1 cellular context compared by ENCODE assay signal in the genomic region with DNA sequence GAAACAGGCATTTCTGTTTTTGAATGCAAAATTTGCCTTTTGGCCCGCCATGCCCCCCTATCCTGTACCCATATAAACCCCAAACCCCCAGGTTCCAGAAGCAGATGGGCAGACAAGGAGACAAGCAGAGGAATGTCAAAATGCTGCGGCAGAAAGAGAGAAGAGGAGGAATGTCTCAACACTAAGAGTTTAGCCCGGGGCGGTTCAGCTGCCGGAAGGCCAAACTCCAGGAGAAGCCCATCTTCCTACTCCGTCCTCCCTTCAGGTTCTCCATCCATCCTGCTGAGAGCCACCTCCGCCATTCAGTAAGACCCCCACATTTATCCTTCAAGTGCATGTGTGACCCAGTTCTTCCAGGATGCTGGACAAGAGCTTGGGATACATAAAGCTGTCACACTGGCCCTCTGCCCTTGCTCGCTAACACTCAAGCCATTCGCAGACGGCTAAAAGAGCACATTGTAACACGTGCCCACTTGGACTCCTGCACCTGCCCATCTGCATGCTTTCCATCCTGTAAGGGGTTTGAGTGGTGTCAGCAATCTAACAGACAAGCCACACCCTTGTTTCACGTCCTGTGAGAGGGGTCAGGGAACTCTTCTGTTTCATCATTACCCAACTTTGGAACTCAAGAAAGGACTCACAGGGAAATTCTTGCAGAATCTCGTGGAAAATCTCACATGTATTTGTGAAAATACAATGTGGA.
TF ChIP-seq lines count a peak whose summit lies in the region.

No MANE protein-coding gene starts in this region.

TF ChIP-seq in HepG2, 621 proteins besides CTCF, POLR2A, EP300 and RAD21:
- TF ChIP-seq, protein P1, sequence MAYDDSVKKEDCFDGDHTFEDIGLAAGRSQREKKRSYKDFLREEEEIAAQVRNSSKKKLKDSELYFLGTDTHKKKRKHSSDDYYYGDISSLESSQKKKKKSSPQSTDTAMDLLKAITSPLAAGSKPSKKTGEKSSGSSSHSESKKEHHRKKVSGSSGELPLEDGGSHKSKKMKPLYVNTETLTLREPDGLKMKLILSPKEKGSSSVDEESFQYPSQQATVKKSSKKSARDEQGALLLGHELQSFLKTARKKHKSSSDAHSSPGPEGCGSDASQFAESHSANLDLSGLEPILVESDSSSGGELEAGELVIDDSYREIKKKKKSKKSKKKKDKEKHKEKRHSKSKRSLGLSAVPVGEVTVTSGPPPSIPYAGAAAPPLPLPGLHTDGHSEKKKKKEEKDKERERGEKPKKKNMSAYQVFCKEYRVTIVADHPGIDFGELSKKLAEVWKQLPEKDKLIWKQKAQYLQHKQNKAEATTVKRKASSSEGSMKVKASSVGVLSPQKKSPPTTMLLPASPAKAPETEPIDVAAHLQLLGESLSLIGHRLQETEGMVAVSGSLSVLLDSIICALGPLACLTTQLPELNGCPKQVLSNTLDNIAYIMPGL (CRISPR knock-in tag; IDR thresholded peaks at IDR 0.05; ENCODE audit: borderline replicate concordance in 1 of 2, low read depth in 1 of 2): no peak
- TF ChIP-seq GTF2F1 (IDR thresholded peaks at IDR 0.05; ENCODE audit: low read length) (no peak), BHLHE40 (IDR thresholded peaks at IDR 0.05; ENCODE audit: low read length) (peak; percentile 72), JUNB (CRISPR knock-in tag; IDR thresholded peaks at IDR 0.05; ENCODE audit: borderline replicate concordance) (0 out of 2 replicates have a peak, but pooled peaks have one; percentile 14), SALL1 (CRISPR knock-in tag; IDR thresholded peaks at IDR 0.05) (0 out of 2 replicates have a peak, but pooled peaks have one; percentile 34), MAFF (IDR thresholded peaks at IDR 0.05; ENCODE audit: low read depth, low read length) (no peak), ZBTB20 (CRISPR knock-in tag; IDR thresholded peaks at IDR 0.05; ENCODE audit: borderline replicate concordance, low read depth) (no peak), REPIN1 (CRISPR knock-in tag; IDR thresholded peaks at IDR 0.05; ENCODE audit: borderline replicate concordance, low read depth) (no peak)
- TF ChIP-seq, protein P2, sequence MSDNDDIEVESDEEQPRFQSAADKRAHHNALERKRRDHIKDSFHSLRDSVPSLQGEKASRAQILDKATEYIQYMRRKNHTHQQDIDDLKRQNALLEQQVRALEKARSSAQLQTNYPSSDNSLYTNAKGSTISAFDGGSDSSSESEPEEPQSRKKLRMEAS (IDR thresholded peaks at IDR 0.05): peak; percentile 46; the same call in 1 of the 2 replicates
- TF ChIP-seq, protein P3, sequence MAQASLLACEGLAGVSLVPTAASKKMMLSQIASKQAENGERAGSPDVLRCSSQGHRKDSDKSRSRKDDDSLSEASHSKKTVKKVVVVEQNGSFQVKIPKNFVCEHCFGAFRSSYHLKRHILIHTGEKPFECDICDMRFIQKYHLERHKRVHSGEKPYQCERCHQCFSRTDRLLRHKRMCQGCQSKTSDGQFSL (CRISPR knock-in tag; IDR thresholded peaks at IDR 0.05): no peak
- TF ChIP-seq, protein P4, sequence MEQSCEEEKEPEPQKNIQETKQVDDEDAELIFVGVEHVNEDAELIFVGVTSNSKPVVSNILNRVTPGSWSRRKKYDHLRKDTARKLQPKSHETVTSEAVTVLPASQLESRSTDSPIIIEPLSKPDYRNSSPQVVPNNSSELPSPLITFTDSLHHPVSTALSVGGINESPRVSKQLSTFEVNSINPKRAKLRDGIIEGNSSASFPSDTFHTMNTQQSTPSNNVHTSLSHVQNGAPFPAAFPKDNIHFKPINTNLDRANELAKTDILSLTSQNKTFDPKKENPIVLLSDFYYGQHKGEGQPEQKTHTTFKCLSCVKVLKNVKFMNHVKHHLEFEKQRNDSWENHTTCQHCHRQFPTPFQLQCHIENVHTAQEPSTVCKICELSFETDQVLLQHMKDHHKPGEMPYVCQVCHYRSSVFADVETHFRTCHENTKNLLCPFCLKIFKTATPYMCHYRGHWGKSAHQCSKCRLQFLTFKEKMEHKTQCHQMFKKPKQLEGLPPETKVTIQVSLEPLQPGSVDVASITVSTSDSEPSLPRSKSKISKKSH (CRISPR knock-in tag; IDR thresholded peaks at IDR 0.05; ENCODE audit: borderline replicate concordance): no peak
- TF ChIP-seq, protein P5, sequence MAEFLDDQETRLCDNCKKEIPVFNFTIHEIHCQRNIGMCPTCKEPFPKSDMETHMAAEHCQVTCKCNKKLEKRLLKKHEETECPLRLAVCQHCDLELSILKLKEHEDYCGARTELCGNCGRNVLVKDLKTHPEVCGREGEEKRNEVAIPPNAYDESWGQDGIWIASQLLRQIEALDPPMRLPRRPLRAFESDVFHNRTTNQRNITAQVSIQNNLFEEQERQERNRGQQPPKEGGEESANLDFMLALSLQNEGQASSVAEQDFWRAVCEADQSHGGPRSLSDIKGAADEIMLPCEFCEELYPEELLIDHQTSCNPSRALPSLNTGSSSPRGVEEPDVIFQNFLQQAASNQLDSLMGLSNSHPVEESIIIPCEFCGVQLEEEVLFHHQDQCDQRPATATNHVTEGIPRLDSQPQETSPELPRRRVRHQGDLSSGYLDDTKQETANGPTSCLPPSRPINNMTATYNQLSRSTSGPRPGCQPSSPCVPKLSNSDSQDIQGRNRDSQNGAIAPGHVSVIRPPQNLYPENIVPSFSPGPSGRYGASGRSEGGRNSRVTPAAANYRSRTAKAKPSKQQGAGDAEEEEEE (CRISPR knock-in tag; IDR thresholded peaks at IDR 0.05; ENCODE audit: borderline replicate concordance): no peak
